In genomic region chr1:59530119-59530518, GRCh38 we compare ENCODE assay signal across 20 cellular contexts.
"Had no signal": no experiment of that assay in that cellular context is flagged by ENCODE, and none has a peak within 500 bp of the region (broad histone marks: within the 10 kb centered on the region; RNA-seq: fewer than 3 reads in every experiment).

No MANE protein-coding gene starts in this region.

- H3K4me3 ChIP-seq: colonic mucosa, esophagus muscularis mucosa, heart right ventricle, left lung, lower lobe of right lung, mucosa of descending colon had no signal

- H3K4me1 ChIP-seq: colonic mucosa, esophagus muscularis mucosa, foreskin keratinocyte, heart right ventricle, left lung, lower lobe of right lung had no signal

- DNase-seq: colonic mucosa; cortex of kidney; effector memory CD4-positive, alpha-beta T cell; foreskin keratinocyte; glutamatergic neuron; head of caudate nucleus; heart right ventricle; hippocampal formation; left cardiac atrium; left lung; left ventricle myocardium superior; lower lobe of right lung; mesenchymal stem cell; mucosa of descending colon; naive B cell had no signal

- FAIRE-seq: endothelial cell of umbilical vein, frontal cortex, islet of Langerhans, keratinocyte had no signal

- ATAC-seq: foreskin keratinocyte, heart right ventricle, left cardiac atrium, left lung, left ventricle myocardium superior, lower lobe of right lung, mucosa of descending colon had no signal

- H3K9me3 ChIP-seq: colonic mucosa, esophagus muscularis mucosa, heart right ventricle, left lung, lower lobe of right lung, mucosa of descending colon had no signal

- H3K27ac ChIP-seq: colonic mucosa, esophagus muscularis mucosa, foreskin keratinocyte, heart right ventricle, left lung, lower lobe of right lung had no signal

- H3K36me3 ChIP-seq: colonic mucosa, esophagus muscularis mucosa, heart right ventricle, left lung, lower lobe of right lung had no signal

- H3K27me3 ChIP-seq: colonic mucosa, esophagus muscularis mucosa, foreskin keratinocyte, heart right ventricle, left lung had no signal
